ENCODE assay signal across 1 cellular context in the genomic region with DNA sequence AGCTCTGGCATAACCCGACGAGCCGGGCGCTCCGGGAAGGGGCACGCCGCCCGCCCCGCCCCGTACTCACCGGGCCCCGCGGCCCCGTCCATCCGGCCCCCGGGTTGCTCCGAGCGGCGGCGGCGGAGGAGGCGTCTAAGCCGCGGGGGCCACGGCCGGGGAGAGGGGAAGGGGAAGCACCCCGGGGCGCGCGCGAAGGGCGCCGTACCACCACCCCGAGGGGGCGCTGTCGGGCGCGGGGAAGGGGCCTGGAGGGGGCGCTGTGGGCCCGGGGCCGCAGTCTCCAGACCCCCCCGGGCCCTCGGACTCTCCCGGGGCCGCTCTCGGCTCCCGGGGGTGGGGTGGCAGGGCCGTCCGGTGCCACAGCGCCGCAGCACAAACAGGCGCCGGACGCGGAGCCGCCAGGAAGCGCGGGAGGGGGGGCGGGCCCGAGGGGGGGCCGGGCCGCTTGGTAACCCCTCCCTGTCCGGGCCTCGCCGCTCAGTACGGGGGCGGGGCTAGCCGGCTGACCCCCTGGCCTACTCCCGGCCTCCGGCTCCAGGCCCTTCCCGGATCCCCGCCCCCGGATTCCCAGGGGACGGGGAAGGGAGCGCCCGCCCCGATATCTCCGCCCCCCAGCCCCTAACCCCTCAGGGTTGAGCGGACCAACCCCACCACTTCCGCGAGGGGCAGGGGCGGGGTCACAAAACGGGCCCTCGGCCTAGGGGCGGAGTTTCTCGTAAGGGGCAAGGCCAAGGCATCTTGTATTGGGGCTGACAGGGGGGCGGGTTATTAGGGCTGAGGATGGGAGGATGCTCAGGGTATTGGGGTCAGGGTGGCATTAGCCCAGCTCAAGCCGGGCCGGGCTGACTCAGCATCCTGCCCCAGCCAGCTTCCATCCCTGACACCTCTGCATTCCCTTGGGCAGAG.
TF ChIP-seq lines count a peak whose summit lies in the region.

A gene with protein sequence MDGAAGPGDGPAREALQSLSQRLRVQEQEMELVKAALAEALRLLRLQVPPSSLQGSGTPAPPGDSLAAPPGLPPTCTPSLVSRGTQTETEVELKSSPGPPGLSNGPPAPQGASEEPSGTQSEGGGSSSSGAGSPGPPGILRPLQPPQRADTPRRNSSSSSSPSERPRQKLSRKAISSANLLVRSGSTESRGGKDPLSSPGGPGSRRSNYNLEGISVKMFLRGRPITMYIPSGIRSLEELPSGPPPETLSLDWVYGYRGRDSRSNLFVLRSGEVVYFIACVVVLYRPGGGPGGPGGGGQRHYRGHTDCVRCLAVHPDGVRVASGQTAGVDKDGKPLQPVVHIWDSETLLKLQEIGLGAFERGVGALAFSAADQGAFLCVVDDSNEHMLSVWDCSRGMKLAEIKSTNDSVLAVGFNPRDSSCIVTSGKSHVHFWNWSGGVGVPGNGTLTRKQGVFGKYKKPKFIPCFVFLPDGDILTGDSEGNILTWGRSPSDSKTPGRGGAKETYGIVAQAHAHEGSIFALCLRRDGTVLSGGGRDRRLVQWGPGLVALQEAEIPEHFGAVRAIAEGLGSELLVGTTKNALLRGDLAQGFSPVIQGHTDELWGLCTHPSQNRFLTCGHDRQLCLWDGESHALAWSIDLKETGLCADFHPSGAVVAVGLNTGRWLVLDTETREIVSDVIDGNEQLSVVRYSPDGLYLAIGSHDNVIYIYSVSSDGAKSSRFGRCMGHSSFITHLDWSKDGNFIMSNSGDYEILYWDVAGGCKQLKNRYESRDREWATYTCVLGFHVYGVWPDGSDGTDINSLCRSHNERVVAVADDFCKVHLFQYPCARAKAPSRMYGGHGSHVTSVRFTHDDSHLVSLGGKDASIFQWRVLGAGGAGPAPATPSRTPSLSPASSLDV (minus strand): TSS at position 410 of the 909 bp plus-strand sequence. CDS start 318 bp downstream, at position 92.
A gene with protein sequence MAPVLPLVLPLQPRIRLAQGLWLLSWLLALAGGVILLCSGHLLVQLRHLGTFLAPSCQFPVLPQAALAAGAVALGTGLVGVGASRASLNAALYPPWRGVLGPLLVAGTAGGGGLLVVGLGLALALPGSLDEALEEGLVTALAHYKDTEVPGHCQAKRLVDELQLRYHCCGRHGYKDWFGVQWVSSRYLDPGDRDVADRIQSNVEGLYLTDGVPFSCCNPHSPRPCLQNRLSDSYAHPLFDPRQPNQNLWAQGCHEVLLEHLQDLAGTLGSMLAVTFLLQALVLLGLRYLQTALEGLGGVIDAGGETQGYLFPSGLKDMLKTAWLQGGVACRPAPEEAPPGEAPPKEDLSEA (plus strand): TSS at position 892 of the 909 bp plus-strand sequence. CDS start 25 bp downstream, outside the sequence.

TF ChIP-seq in H1, 55 proteins besides CTCF, POLR2A, EP300 and RAD21:
- TF ChIP-seq SAP30 (IDR thresholded peaks at IDR 0.05; ENCODE audit: insufficient read depth, insufficient replicate concordance, low read length), result no peak
- no peak for TF ChIP-seq CHD1 (IDR thresholded peaks at IDR 0.05; ENCODE audit: low read depth, low read length)
- TF ChIP-seq, protein P1, sequence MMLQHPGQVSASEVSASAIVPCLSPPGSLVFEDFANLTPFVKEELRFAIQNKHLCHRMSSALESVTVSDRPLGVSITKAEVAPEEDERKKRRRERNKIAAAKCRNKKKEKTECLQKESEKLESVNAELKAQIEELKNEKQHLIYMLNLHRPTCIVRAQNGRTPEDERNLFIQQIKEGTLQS (IDR thresholded peaks at IDR 0.05; ENCODE audit: insufficient read depth, low read depth, low read length), result peak; percentile 65
- TF ChIP-seq EZH2 (IDR thresholded peaks at IDR 0.05; ENCODE audit: low read depth, low read length, severe bottlenecking), result no peak
- TF ChIP-seq TEAD4 (IDR thresholded peaks at IDR 0.05; ENCODE audit: low read depth, low read length), result no peak
- TF ChIP-seq MAFK (IDR thresholded peaks at IDR 0.05; ENCODE audit: low read depth, low read length), result peak; percentile 39; the same call in 1 of the 2 replicates
- TF ChIP-seq RXRA (IDR thresholded peaks at IDR 0.05; ENCODE audit: insufficient read depth, low read depth, low read length), result 0 out of 2 replicates have a peak, but pooled peaks have one; percentile 40
- TF ChIP-seq CREB1 (IDR thresholded peaks at IDR 0.05), result no peak
- peak; percentile 37 for TF ChIP-seq KDM4A (IDR thresholded peaks at IDR 0.05; ENCODE audit: low read depth, low read length, severe bottlenecking)
- TF ChIP-seq, protein P2, sequence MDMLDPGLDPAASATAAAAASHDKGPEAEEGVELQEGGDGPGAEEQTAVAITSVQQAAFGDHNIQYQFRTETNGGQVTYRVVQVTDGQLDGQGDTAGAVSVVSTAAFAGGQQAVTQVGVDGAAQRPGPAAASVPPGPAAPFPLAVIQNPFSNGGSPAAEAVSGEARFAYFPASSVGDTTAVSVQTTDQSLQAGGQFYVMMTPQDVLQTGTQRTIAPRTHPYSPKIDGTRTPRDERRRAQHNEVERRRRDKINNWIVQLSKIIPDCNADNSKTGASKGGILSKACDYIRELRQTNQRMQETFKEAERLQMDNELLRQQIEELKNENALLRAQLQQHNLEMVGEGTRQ (IDR thresholded peaks at IDR 0.05; ENCODE audit: low read length), result no peak
- TF ChIP-seq TAF7 (optimal IDR thresholded peaks at IDR 0.05; ENCODE audit: borderline replicate concordance, low read depth, low read length), result peak; percentile 35
- peak; percentile 80; the same call in 1 of the 2 replicates for TF ChIP-seq EGR1 (IDR thresholded peaks at IDR 0.05; ENCODE audit: borderline replicate concordance, low read depth, low read length)
- peak; percentile 38; the same call in 1 of the 2 replicates for TF ChIP-seq BACH1 (IDR thresholded peaks at IDR 0.05; ENCODE audit: low read length)
- TF ChIP-seq, protein P3, sequence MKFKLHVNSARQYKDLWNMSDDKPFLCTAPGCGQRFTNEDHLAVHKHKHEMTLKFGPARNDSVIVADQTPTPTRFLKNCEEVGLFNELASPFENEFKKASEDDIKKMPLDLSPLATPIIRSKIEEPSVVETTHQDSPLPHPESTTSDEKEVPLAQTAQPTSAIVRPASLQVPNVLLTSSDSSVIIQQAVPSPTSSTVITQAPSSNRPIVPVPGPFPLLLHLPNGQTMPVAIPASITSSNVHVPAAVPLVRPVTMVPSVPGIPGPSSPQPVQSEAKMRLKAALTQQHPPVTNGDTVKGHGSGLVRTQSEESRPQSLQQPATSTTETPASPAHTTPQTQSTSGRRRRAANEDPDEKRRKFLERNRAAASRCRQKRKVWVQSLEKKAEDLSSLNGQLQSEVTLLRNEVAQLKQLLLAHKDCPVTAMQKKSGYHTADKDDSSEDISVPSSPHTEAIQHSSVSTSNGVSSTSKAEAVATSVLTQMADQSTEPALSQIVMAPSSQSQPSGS (IDR thresholded peaks at IDR 0.05; ENCODE audit: low read length), result no peak
- no peak for TF ChIP-seq HDAC2 (IDR thresholded peaks at IDR 0.05; ENCODE audit: borderline replicate concordance in 1 of 2, low read depth in 2 of 2, low read length in 2 of 2)
